ENCODE assay signal across 17 cellular contexts in genomic region chr2:98604547-98604946, GRCh38. TPM values are rescaled to one million over a fixed set of nuclear protein-coding genes. Genes with fewer than 3 reads are reported as not detected.
DNase-seq lines count a peak whose midpoint lies in the region; ATAC-seq and TF ChIP-seq lines count a peak whose summit lies in the region.
"Had no signal": no experiment of that assay in that cellular context is flagged by ENCODE, and none has a peak within 500 bp of the region (broad histone marks: within the 10 kb centered on the region; RNA-seq: fewer than 3 reads in every experiment).

No MANE protein-coding gene starts in this region.

- peak overlapping the region; percentile 76 to 97 (median 82) for H3K27ac Mint-ChIP-seq in CD4-positive, CD25-positive, alpha-beta regulatory T cell

- H3K4me1 ChIP-seq in CD4-positive, CD25-positive, alpha-beta regulatory T cell (ENCODE audit: control insufficient read depth, insufficient read depth, low read length, poor library complexity, severe bottlenecking) = peaks cover 28% of the 10 kb centered on the region
- H3K4me1 ChIP-seq in OCI-LY3 (ENCODE audit: low read length) = peaks cover 28% of the 10 kb centered on the region

- peak overlapping the region in 3 of 4 donors; percentile 34 to 94 (median 35) for H3K4me3 Mint-ChIP-seq in CD4-positive, CD25-positive, alpha-beta regulatory T cell
- H3K4me3 Mint-ChIP-seq: dendritic cell treated with granulocyte-macrophage colony-stimulating factor and Interleukin-4, amounts not matched to agents 40 ng/mL and 50 ng/mL, for 4 days had no signal

- H3K9me3 Mint-ChIP-seq in CD4-positive, CD25-positive, alpha-beta regulatory T cell = no peaks in the 10 kb centered on the region
- H3K9me3 Mint-ChIP-seq: dendritic cell treated with granulocyte-macrophage colony-stimulating factor and Interleukin-4, amounts not matched to agents 40 ng/mL and 50 ng/mL, for 4 days; nephron had no signal

- peaks cover 25 to 48% (median 36%) of the 10 kb centered on the region in 4 donors for H3K4me1 Mint-ChIP-seq in CD4-positive, CD25-positive, alpha-beta regulatory T cell

- H3K4me3 ChIP-seq in CD4-positive, CD25-positive, alpha-beta regulatory T cell (ENCODE audit: low read depth, low read length) = no peak overlapping the region
- H3K4me3 ChIP-seq in OCI-LY3 (ENCODE audit: low read length) = no peak overlapping the region
- H3K4me3 ChIP-seq: esophagus squamous epithelium, hepatocyte, tibial artery had no signal

- TF ChIP-seq CTCF in OCI-LY3 (IDR thresholded peaks at IDR 0.05; ENCODE audit: low read depth, low read length) = no peak

- peaks cover 34% of the 10 kb centered on the region for H3K36me3 ChIP-seq in CD4-positive, CD25-positive, alpha-beta regulatory T cell (ENCODE audit: control insufficient read depth, insufficient read depth, low read length)
- H3K36me3 ChIP-seq in OCI-LY3 (replicated peaks; ENCODE audit: low read depth, low read length) = peaks cover 22% of the 10 kb centered on the region

- no peak overlapping the region for H3K27ac ChIP-seq in CD4-positive, CD25-positive, alpha-beta regulatory T cell (ENCODE audit: insufficient read depth, low read length, poor library complexity, severe bottlenecking)
- H3K27ac ChIP-seq in OCI-LY3 (ENCODE audit: low read length) = no peak overlapping the region
- H3K27ac ChIP-seq: esophagus squamous epithelium, hepatocyte, tibial artery had no signal

- H2AFZ ChIP-seq in OCI-LY3 (ENCODE audit: low read depth, low read length) = no peak overlapping the region
- H2AFZ ChIP-seq: hepatocyte had no signal

- DNase-seq in CD4-positive, CD25-positive, alpha-beta regulatory T cell = no peak
- DNase-seq in DMS79 treated with DMSO at 0.1 percent for 48 hours (lab: John Stamatoyannopoulos, UW) = peak; percentile 49
- peak; percentile 14 for DNase-seq in fibroblast of peridontal ligament (ENCODE audit: extremely low read depth)
- DNase-seq in effector CD8-positive, alpha-beta T cell (lab: John Stamatoyannopoulos, UW) = no peak
- no peak for DNase-seq in stimulated activated CD4-positive, alpha-beta T cell treated with anti-CD3 and anti-CD28 coated beads, Interleukin-2, amount 100 ng/mL, for 48 hours
- DNase-seq in SW480 (ENCODE audit: low spot score) = no peak
- DNase-seq: anterior cingulate cortex, esophagus squamous epithelium, GDM1, left colon, NCI-H2227 treated with DMSO at 0.1 percent for 48 hours, tibial artery had no signal

- no peak for ATAC-seq in CD4-positive, CD25-positive, alpha-beta regulatory T cell (ENCODE audit: low read depth in 2 of 2)
- no peak for ATAC-seq in HG03045 (IDR thresholded peaks at IDR 0.05; ENCODE audit: unreplicated experiment)
- ATAC-seq: left colon had no signal

- peaks cover 30% of the 10 kb centered on the region for H4K20me1 ChIP-seq in OCI-LY3 (ENCODE audit: insufficient read depth, low read length)

- peaks cover 17% of the 10 kb centered on the region for H3K36me3 Mint-ChIP-seq in CD4-positive, CD25-positive, alpha-beta regulatory T cell

- no peaks in the 10 kb centered on the region for H3K27me3 ChIP-seq in CD4-positive, CD25-positive, alpha-beta regulatory T cell (ENCODE audit: control insufficient read depth, insufficient read depth, low read length)
- no peaks in the 10 kb centered on the region for H3K27me3 ChIP-seq in OCI-LY3 (ENCODE audit: low read depth, low read length)
- H3K27me3 ChIP-seq: esophagus squamous epithelium, hepatocyte, tibial artery had no signal

- H3K27me3 Mint-ChIP-seq in CD4-positive, CD25-positive, alpha-beta regulatory T cell = no peaks in the 10 kb centered on the region
- H3K27me3 Mint-ChIP-seq: dendritic cell treated with granulocyte-macrophage colony-stimulating factor and Interleukin-4, amounts not matched to agents 40 ng/mL and 50 ng/mL, for 4 days had no signal

- peak overlapping the region; percentile 42 for H3K4me2 ChIP-seq in OCI-LY3 (ENCODE audit: low read length)
- H3K4me2 ChIP-seq: hepatocyte had no signal

- peaks cover 61% of the 10 kb centered on the region for H3K79me2 ChIP-seq in OCI-LY3 (ENCODE audit: low read length)

- H3K9ac ChIP-seq in OCI-LY3 (ENCODE audit: low read length) = no peak overlapping the region

- no peaks in the 10 kb centered on the region for H3K9me3 ChIP-seq in CD4-positive, CD25-positive, alpha-beta regulatory T cell (ENCODE audit: control insufficient read depth in 2 of 2, low read length in 2 of 2)
- H3K9me3 ChIP-seq in OCI-LY3 (ENCODE audit: insufficient read depth, low read length) = no peaks in the 10 kb centered on the region
- H3K9me3 ChIP-seq: esophagus squamous epithelium, tibial artery had no signal

RNA-seq across cellular contexts. Expression of gene COA5, which starts 3.8 kb away (rescaled TPM):
- 20.4 TPM for total RNA-seq in CD4-positive, CD25-positive, alpha-beta regulatory T cell
- 10 to 100 TPM; 32.6 to 40.7 (median 38.6) TPM for polyA plus RNA-seq in CD4-positive, CD25-positive, alpha-beta regulatory T cell

RNA-seq across cellular contexts. Expression of gene UNC50, which starts 3.8 kb away (rescaled TPM):
- 17.8 TPM for total RNA-seq in CD4-positive, CD25-positive, alpha-beta regulatory T cell
- polyA plus RNA-seq in CD4-positive, CD25-positive, alpha-beta regulatory T cell = 10 to 100 TPM; 44.9 to 58.6 (median 48.4) TPM

Comparison
In these comparisons a context has a peak if more than half of its experiments do, and no peak if none do; other contexts are left out.
1. DNase-seq: peak in DMS79 treated with DMSO at 0.1 percent for 48 hours (single experiment) and fibroblast of peridontal ligament (single experiment); none in CD4-positive, CD25-positive, alpha-beta regulatory T cell (0 of 3), effector CD8-positive, alpha-beta T cell (single experiment), stimulated activated CD4-positive, alpha-beta T cell treated with anti-CD3 and anti-CD28 coated beads, Interleukin-2, amount 100 ng/mL, for 48 hours (0 of 2) and SW480 (single experiment).